In the genomic region with DNA sequence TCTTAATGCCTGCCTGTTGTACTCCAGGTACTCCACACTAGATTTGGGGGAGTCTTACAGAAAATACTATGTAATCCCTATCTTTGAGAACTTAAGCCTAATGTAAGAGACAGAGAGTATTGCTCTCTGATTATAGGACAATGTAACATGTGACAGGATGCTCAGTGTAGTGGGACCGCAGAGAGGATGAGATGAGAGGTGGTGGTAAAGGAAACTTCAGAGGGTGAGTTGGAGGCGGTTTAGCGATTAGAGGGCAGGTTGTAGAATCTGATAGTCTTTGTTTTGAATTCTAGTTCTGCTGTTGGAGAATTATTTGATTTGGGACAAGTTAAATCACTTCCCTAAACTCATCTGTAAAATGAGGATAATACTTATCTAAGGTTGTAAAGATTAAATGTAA, we compare ENCODE assay signal across 9 cellular contexts.
DNase-seq lines count a peak whose midpoint lies in the region; ATAC-seq, FAIRE-seq and TF ChIP-seq lines count a peak whose summit lies in the region.
"Had no signal": no experiment of that assay in that cellular context is flagged by ENCODE, and none has a peak within 500 bp of the region (broad histone marks: within the 10 kb centered on the region; RNA-seq: fewer than 3 reads in every experiment).

No MANE protein-coding gene starts in this region.

- DNase-seq in stimulated activated CD4-positive, alpha-beta T cell treated with anti-CD3 and anti-CD28 coated beads, Interleukin-2, amount 100 ng/mL, for 24 hours, result peak; percentile 18 to 44
- DNase-seq in RPMI8226, result no peak
- DNase-seq in SIG-M5 treated with dmso at 0.1 percent for 504 hours (lab: John Stamatoyannopoulos, UW; ENCODE audit: unreplicated experiment), result no peak
- DNase-seq in H54 (ENCODE audit: insufficient read length, low spot score), result no peak

- TF ChIP-seq POLR2A in H54 (IDR thresholded peaks at IDR 0.05; ENCODE audit: low read depth, low read length), result no peak

- peak; percentile 65 for ATAC-seq in GM19035 (IDR thresholded peaks at IDR 0.05; ENCODE audit: unreplicated experiment)
- peak; percentile 58 for ATAC-seq in HG02870 (IDR thresholded peaks at IDR 0.05; ENCODE audit: unreplicated experiment)
- ATAC-seq in activated CD4-positive, CD25-positive, alpha-beta regulatory T cell treated with anti-CD3 and anti-CD28 coated beads, Interleukin-2, amount 50 U/mL, for 24 hours, result peak; percentile 81 to 91
- ATAC-seq in HG03439 (IDR thresholded peaks at IDR 0.05; ENCODE audit: unreplicated experiment), result no peak

- no peak for FAIRE-seq in H54 (lab: Jason Lieb, UNC)
- FAIRE-seq: urothelium cell line had no signal

Comparison
In these comparisons a context has a peak if more than half of its experiments do, and no peak if none do; other contexts are left out.
1. DNase-seq: peak in stimulated activated CD4-positive, alpha-beta T cell treated with anti-CD3 and anti-CD28 coated beads, Interleukin-2, amount 100 ng/mL, for 24 hours (2 of 2); none in RPMI8226 (single experiment), SIG-M5 treated with dmso at 0.1 percent for 504 hours (single experiment) and H54 (single experiment).